Comparison of ENCODE assay signal across 2 cellular contexts in the genomic region with DNA sequence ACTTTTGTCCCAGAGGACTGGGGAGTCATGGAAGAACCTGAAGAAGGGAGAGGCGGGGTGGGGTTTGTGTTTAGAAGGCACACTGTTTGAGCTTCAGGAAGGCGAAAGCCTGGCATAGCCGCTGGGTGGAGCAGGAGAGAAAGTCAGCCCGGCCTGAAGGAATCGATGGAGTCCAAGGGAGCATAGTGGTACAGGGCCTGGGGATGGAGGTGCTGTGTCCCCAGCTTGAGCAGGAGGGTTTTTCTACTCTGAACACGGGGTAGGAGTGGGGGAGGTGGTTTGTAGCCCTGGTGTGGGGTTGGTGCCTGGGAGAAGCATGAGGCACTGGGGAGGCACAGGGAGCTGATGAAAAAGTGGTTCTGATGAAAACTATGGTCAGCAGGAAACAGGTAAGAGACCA.
TF ChIP-seq lines count a peak whose summit lies in the region.

No MANE protein-coding gene starts in this region.

TF ChIP-seq in HepG2, 621 proteins besides CTCF, POLR2A, EP300 and RAD21:
- TF ChIP-seq MTF2 (CRISPR knock-in tag; IDR thresholded peaks at IDR 0.05; ENCODE audit: borderline replicate concordance) (0 out of 2 replicates have a peak, but pooled peaks have one; percentile 9), MED1 (CRISPR knock-in tag; IDR thresholded peaks at IDR 0.05) (peak; percentile 5; the same call in 1 of the 2 replicates), ARID2 (CRISPR knock-in tag; IDR thresholded peaks at IDR 0.05; ENCODE audit: borderline replicate concordance) (0 out of 2 replicates have a peak, but pooled peaks have one; percentile 61), TBX2 (CRISPR knock-in tag; IDR thresholded peaks at IDR 0.05; ENCODE audit: borderline replicate concordance) (no peak), SP4 (CRISPR knock-in tag; IDR thresholded peaks at IDR 0.05) (no peak), SMC3 (IDR thresholded peaks at IDR 0.05; ENCODE audit: low read length) (peak; percentile 14; the same call in 1 of the 2 replicates), ZNF274 (CRISPR knock-in tag; IDR thresholded peaks at IDR 0.05) (peak; percentile 50; the same call in 1 of the 2 replicates), TARDBP (CRISPR knock-in tag; IDR thresholded peaks at IDR 0.05) (0 out of 2 replicates have a peak, but pooled peaks have one; percentile 34), SKI (IDR thresholded peaks at IDR 0.05; ENCODE audit: partially characterized antibody) (no peak), ASH2L (IDR thresholded peaks at IDR 0.05; ENCODE audit: insufficient read length, low read depth, low read length) (no peak), SOX6 (IDR thresholded peaks at IDR 0.05) (no peak), SOX6 (CRISPR knock-in tag; IDR thresholded peaks at IDR 0.05) (no peak), BORCS8-MEF2B (CRISPR knock-in tag; IDR thresholded peaks at IDR 0.05) (peak; percentile 45; the same call in 1 of the 2 replicates), CBFB (CRISPR knock-in tag; IDR thresholded peaks at IDR 0.05) (no peak), ZNF143 (CRISPR knock-in tag; IDR thresholded peaks at IDR 0.05) (no peak), LCORL (IDR thresholded peaks at IDR 0.05) (no peak), LCORL (CRISPR knock-in tag; IDR thresholded peaks at IDR 0.05) (peak; percentile 50; the same call in 1 of the 2 replicates), ZNF607 (CRISPR knock-in tag; IDR thresholded peaks at IDR 0.05; ENCODE audit: borderline replicate concordance) (0 out of 2 replicates have a peak, but pooled peaks have one; percentile 39)
- TF ChIP-seq, protein P1, sequence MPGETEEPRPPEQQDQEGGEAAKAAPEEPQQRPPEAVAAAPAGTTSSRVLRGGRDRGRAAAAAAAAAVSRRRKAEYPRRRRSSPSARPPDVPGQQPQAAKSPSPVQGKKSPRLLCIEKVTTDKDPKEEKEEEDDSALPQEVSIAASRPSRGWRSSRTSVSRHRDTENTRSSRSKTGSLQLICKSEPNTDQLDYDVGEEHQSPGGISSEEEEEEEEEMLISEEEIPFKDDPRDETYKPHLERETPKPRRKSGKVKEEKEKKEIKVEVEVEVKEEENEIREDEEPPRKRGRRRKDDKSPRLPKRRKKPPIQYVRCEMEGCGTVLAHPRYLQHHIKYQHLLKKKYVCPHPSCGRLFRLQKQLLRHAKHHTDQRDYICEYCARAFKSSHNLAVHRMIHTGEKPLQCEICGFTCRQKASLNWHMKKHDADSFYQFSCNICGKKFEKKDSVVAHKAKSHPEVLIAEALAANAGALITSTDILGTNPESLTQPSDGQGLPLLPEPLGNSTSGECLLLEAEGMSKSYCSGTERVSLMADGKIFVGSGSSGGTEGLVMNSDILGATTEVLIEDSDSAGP (CRISPR knock-in tag; IDR thresholded peaks at IDR 0.05; ENCODE audit: borderline replicate concordance) = peak; percentile 20; the same call in 1 of the 2 replicates
- TF ChIP-seq, protein P2, sequence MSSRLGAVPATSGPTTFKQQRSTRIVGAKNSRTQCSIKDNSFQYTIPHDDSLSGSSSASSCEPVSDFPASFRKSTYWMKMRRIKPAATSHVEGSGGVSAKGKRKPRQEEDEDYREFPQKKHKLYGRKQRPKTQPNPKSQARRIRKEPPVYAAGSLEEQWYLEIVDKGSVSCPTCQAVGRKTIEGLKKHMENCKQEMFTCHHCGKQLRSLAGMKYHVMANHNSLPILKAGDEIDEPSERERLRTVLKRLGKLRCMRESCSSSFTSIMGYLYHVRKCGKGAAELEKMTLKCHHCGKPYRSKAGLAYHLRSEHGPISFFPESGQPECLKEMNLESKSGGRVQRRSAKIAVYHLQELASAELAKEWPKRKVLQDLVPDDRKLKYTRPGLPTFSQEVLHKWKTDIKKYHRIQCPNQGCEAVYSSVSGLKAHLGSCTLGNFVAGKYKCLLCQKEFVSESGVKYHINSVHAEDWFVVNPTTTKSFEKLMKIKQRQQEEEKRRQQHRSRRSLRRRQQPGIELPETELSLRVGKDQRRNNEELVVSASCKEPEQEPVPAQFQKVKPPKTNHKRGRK (CRISPR knock-in tag; IDR thresholded peaks at IDR 0.05) = 0 out of 2 replicates have a peak, but pooled peaks have one; percentile 45
- TF ChIP-seq, protein P3, sequence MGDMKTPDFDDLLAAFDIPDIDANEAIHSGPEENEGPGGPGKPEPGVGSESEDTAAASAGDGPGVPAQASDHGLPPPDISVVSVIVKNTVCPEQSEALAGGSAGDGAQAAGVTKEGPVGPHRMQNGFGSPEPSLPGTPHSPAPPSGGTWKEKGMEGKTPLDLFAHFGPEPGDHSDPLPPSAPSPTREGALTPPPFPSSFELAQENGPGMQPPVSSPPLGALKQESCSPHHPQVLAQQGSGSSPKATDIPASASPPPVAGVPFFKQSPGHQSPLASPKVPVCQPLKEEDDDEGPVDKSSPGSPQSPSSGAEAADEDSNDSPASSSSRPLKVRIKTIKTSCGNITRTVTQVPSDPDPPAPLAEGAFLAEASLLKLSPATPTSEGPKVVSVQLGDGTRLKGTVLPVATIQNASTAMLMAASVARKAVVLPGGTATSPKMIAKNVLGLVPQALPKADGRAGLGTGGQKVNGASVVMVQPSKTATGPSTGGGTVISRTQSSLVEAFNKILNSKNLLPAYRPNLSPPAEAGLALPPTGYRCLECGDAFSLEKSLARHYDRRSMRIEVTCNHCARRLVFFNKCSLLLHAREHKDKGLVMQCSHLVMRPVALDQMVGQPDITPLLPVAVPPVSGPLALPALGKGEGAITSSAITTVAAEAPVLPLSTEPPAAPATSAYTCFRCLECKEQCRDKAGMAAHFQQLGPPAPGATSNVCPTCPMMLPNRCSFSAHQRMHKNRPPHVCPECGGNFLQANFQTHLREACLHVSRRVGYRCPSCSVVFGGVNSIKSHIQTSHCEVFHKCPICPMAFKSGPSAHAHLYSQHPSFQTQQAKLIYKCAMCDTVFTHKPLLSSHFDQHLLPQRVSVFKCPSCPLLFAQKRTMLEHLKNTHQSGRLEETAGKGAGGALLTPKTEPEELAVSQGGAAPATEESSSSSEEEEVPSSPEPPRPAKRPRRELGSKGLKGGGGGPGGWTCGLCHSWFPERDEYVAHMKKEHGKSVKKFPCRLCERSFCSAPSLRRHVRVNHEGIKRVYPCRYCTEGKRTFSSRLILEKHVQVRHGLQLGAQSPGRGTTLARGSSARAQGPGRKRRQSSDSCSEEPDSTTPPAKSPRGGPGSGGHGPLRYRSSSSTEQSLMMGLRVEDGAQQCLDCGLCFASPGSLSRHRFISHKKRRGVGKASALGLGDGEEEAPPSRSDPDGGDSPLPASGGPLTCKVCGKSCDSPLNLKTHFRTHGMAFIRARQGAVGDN (CRISPR knock-in tag; IDR thresholded peaks at IDR 0.05) = peak; percentile 60

TF ChIP-seq in SK-N-SH treated with all-trans-retinoic acid at 6 μM for 48 hours, 23 proteins besides CTCF, POLR2A, EP300 and RAD21:
- no peak for TF ChIP-seq PPARA (CRISPR knock-in tag; IDR thresholded peaks at IDR 0.05; ENCODE audit: borderline replicate concordance)
- TF ChIP-seq ZFP30 (CRISPR knock-in tag; IDR thresholded peaks at IDR 0.05) = no peak
- no peak for TF ChIP-seq ESRRG (CRISPR knock-in tag; IDR thresholded peaks at IDR 0.05)
- no peak for TF ChIP-seq CSDC2 (CRISPR knock-in tag; IDR thresholded peaks at IDR 0.05)
- TF ChIP-seq BACH2 (CRISPR knock-in tag; IDR thresholded peaks at IDR 0.05; ENCODE audit: borderline replicate concordance) = no peak
- no peak for TF ChIP-seq ZFP3 (CRISPR knock-in tag; IDR thresholded peaks at IDR 0.05)
- TF ChIP-seq, protein P4, sequence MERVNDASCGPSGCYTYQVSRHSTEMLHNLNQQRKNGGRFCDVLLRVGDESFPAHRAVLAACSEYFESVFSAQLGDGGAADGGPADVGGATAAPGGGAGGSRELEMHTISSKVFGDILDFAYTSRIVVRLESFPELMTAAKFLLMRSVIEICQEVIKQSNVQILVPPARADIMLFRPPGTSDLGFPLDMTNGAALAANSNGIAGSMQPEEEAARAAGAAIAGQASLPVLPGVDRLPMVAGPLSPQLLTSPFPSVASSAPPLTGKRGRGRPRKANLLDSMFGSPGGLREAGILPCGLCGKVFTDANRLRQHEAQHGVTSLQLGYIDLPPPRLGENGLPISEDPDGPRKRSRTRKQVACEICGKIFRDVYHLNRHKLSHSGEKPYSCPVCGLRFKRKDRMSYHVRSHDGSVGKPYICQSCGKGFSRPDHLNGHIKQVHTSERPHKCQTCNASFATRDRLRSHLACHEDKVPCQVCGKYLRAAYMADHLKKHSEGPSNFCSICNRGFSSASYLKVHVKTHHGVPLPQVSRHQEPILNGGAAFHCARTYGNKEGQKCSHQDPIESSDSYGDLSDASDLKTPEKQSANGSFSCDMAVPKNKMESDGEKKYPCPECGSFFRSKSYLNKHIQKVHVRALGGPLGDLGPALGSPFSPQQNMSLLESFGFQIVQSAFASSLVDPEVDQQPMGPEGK (CRISPR knock-in tag; IDR thresholded peaks at IDR 0.05; ENCODE audit: borderline replicate concordance) = no peak
- no peak for TF ChIP-seq TOX (CRISPR knock-in tag; IDR thresholded peaks at IDR 0.05; ENCODE audit: borderline replicate concordance)
- TF ChIP-seq ARNTL (CRISPR knock-in tag; IDR thresholded peaks at IDR 0.05; ENCODE audit: borderline replicate concordance, low read depth) = no peak
- TF ChIP-seq SNAI2 (CRISPR knock-in tag; IDR thresholded peaks at IDR 0.05) = no peak
- TF ChIP-seq, protein P5, sequence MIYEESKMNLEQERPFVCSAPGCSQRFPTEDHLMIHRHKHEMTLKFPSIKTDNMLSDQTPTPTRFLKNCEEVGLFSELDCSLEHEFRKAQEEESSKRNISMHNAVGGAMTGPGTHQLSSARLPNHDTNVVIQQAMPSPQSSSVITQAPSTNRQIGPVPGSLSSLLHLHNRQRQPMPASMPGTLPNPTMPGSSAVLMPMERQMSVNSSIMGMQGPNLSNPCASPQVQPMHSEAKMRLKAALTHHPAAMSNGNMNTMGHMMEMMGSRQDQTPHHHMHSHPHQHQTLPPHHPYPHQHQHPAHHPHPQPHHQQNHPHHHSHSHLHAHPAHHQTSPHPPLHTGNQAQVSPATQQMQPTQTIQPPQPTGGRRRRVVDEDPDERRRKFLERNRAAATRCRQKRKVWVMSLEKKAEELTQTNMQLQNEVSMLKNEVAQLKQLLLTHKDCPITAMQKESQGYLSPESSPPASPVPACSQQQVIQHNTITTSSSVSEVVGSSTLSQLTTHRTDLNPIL (CRISPR knock-in tag; IDR thresholded peaks at IDR 0.05; ENCODE audit: low read depth) = no peak
- TF ChIP-seq ZNF8 (CRISPR knock-in tag; IDR thresholded peaks at IDR 0.05) = no peak
- TF ChIP-seq ZC3H10 (CRISPR knock-in tag; IDR thresholded peaks at IDR 0.05) = no peak
